ENCODE assay signal across 9 cellular contexts in the genomic region with DNA sequence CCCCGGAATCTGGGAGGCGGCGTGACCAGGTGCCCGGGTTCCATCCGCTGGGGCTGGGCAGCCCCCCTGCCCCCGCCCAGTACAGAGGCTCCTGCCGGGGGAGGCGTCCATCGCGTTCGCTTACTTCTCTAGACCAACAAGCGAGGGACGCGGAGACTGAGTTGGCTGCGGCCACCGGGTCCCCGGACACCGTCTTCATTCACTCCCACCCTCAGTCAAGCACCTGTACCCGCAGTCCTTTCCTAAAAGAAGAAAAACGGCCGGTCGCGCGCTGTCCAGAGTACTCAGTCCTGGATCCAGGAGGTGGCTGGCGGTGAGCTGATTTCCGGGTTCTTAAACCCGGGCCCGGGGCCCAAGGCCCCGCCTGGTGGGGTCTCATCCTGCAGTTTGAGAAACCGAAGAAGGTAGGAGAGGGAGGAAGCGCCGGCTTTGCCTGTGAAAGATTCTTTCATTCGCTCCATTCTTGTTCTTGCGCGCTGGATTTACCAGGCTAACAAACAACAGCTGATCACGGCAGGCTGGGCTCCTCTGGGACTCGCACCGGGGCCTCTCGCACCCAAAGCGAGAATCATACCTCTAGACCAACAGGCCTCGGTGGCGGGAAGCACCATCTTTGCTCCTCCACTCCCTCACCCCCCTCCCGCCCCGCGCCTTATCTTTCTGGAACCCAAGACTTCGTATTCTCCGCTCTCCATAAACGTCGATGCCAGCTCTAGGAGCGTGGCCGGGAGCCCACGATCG. TPM values are rescaled to one million over a fixed set of nuclear protein-coding genes. Genes with fewer than 3 reads are reported as not detected.
DNase-seq lines count a peak whose midpoint lies in the region; ATAC-seq and TF ChIP-seq lines count a peak whose summit lies in the region.
"Had no signal": no experiment of that assay in that cellular context is flagged by ENCODE, and none has a peak within 500 bp of the region (broad histone marks: within the 10 kb centered on the region; RNA-seq: fewer than 3 reads in every experiment).

No MANE protein-coding gene starts in this region.

- CTCF ChIA-PET in MCF 10A (lab: Yijun Ruan, JAX), result interaction anchor here (0.6 to 2.5 kb wide), 3 partner anchors 14 to 142 kb away, joined by 4 to 9 read pairs (median 8); no protein-coding TSS in a partner anchor

- H3K27ac Mint-ChIP-seq in MCF 10A (ENCODE audit: low read depth, unreplicated experiment), result no peak overlapping the region
- no peak overlapping the region for H3K27ac Mint-ChIP-seq in activated T-cell treated with anti-CD3 and anti-CD28 coated beads, Interleukin-2, amount 50 U/mL, for 72 hours

- no peak for DNase-seq in breast epithelium (ENCODE audit: low spot score in 2 of 2)
- DNase-seq in MCF 10A (ENCODE audit: unreplicated experiment), result no peak
- peak in 1 of 2 donors; percentile 40 for DNase-seq in activated T-cell treated with anti-CD3 and anti-CD28 coated beads, Interleukin-2, amount 50 U/mL, for 72 hours
- peak; percentile 58 for DNase-seq in islet precursor cell
- DNase-seq in RPMI8226, result no peak
- no peak for DNase-seq in SKM-1 treated with dmso at 0.1 percent for 144 hours (lab: John Stamatoyannopoulos, UW; ENCODE audit: unreplicated experiment)
- no peak for DNase-seq in NCI-H446 treated with DMSO at 0.1 percent for 48 hours (lab: John Stamatoyannopoulos, UW)

- WGBS in thymus, result 2% methylated on average over 53 of the region's 53 CpGs

- no peak overlapping the region for H3K4me3 Mint-ChIP-seq in MCF 10A (ENCODE audit: unreplicated experiment)
- peak overlapping the region; percentile 86 to 90 for H3K4me3 Mint-ChIP-seq in activated T-cell treated with anti-CD3 and anti-CD28 coated beads, Interleukin-2, amount 50 U/mL, for 72 hours

- H3K4me1 ChIP-seq in breast epithelium, result no peaks in the 10 kb centered on the region
- H3K4me1 ChIP-seq in thymus (ENCODE audit: control insufficient read depth, insufficient read depth, low read length), result peaks cover 5% of the 10 kb centered on the region

- POLR2A ChIA-PET in MCF 10A (lab: Yijun Ruan, JAX), result interaction anchor here (1.4 to 2.5 kb wide), 2 partner anchors 12 to 19 kb away, joined by 3 to 7 read pairs; no protein-coding TSS in a partner anchor

- H3K27me3 ChIP-seq in breast epithelium (peaks cover 6 to 75% of the 10 kb centered on the region in 2 donors), thymus (ENCODE audit: control insufficient read depth, insufficient read depth) (peaks cover 74% of the 10 kb centered on the region)

- H3K9me3 ChIP-seq in breast epithelium, result no peaks in the 10 kb centered on the region
- H3K9me3 ChIP-seq in thymus (ENCODE audit: control insufficient read depth), result peaks cover 2% of the 10 kb centered on the region

- intact Hi-C loops in breast epithelium (cut with DNase I; ENCODE audit: low total_unique reads) (no loop called here), MCF 10A (cut with micrococcal nuclease) (no loop called here)

- H3K27ac ChIP-seq in breast epithelium (no peak overlapping the region), thymus (ENCODE audit: low read depth) (no peak overlapping the region)
- H3K27ac ChIP-seq: SK-N-MC had no signal

- peaks cover 3% of the 10 kb centered on the region for H3K36me3 Mint-ChIP-seq in MCF 10A (ENCODE audit: insufficient read depth, unreplicated experiment)
- no peaks in the 10 kb centered on the region for H3K36me3 Mint-ChIP-seq in activated T-cell treated with anti-CD3 and anti-CD28 coated beads, Interleukin-2, amount 50 U/mL, for 72 hours (ENCODE audit: insufficient read depth in 2 of 2)

- H3K4me1 Mint-ChIP-seq in MCF 10A (ENCODE audit: insufficient read depth, unreplicated experiment), result peaks cover 6% of the 10 kb centered on the region
- peaks cover 36% of the 10 kb centered on the region for H3K4me1 Mint-ChIP-seq in activated T-cell treated with anti-CD3 and anti-CD28 coated beads, Interleukin-2, amount 50 U/mL, for 72 hours (ENCODE audit: low read depth)

- ATAC-seq in activated T-cell treated with anti-CD3 and anti-CD28 coated beads, Interleukin-2, amount 50 U/mL, for 72 hours (replicated peaks in 1 of 2), result peak; percentile 22 to 27

- TF ChIP-seq CTCF in breast epithelium (IDR thresholded peaks at IDR 0.05) (no peak), MCF 10A (IDR thresholded peaks at IDR 0.05; ENCODE audit: unreplicated experiment) (no peak)

- TF ChIP-seq POLR2A in breast epithelium (IDR thresholded peaks at IDR 0.05), result no peak

- BruUV-seq in MCF 10A (replicated peaks; lab: Mats Ljungman, UMichigan), result no TSS peak

- peak overlapping the region in 2 of 3 donors; percentile 36 to 52 for H3K4me3 ChIP-seq in breast epithelium
- peak overlapping the region; percentile 5 for H3K4me3 ChIP-seq in thymus (ENCODE audit: low read length)
- H3K4me3 ChIP-seq: SK-N-MC had no signal

- no peaks in the 10 kb centered on the region for H3K9me3 Mint-ChIP-seq in MCF 10A (ENCODE audit: unreplicated experiment)
- no peaks in the 10 kb centered on the region for H3K9me3 Mint-ChIP-seq in activated T-cell treated with anti-CD3 and anti-CD28 coated beads, Interleukin-2, amount 50 U/mL, for 72 hours

- no peaks in the 10 kb centered on the region for H3K27me3 Mint-ChIP-seq in MCF 10A (ENCODE audit: insufficient read depth, unreplicated experiment)
- peaks cover 49% of the 10 kb centered on the region for H3K27me3 Mint-ChIP-seq in activated T-cell treated with anti-CD3 and anti-CD28 coated beads, Interleukin-2, amount 50 U/mL, for 72 hours (ENCODE audit: low read depth)

- no peaks in the 10 kb centered on the region for H3K36me3 ChIP-seq in breast epithelium
- no peaks in the 10 kb centered on the region for H3K36me3 ChIP-seq in thymus (ENCODE audit: control insufficient read depth, insufficient read depth)

RNA-seq across cellular contexts. Expression of gene OR1F1, which starts 17.4 kb away (rescaled TPM):
- not detected for total RNA-seq in breast epithelium
- total RNA-seq in MCF 10A (2022), result not detected in 2 replicates
- total RNA-seq in activated T-cell treated with anti-CD3 and anti-CD28 coated beads, Interleukin-2, amount 50 U/mL, for 72 hours, result under 1 TPM in 1 of 2 donors, not detected in 1; 0.35 TPM
- 0.02 TPM for polyA plus RNA-seq in thymus

RNA-seq across cellular contexts. Expression of gene ZNF213, which starts 35.8 kb away (rescaled TPM):
- total RNA-seq in breast epithelium, result 1 to 10 TPM; 4.0 to 5.6 (median 5.6) TPM
- total RNA-seq in MCF 10A (2022), result 19.7 and 20.7 TPM in 2 replicates
- 10 to 100 TPM; 12.2 to 16.3 TPM for total RNA-seq in activated T-cell treated with anti-CD3 and anti-CD28 coated beads, Interleukin-2, amount 50 U/mL, for 72 hours
- polyA plus RNA-seq in thymus, result 5.2 TPM

RNA-seq across cellular contexts. Expression of gene ZNF205, which starts 58.2 kb away (rescaled TPM):
- 10 to 100 TPM; 12.5 to 18.9 (median 13.4) TPM for total RNA-seq in breast epithelium
- total RNA-seq in MCF 10A (2022), result 11.8 and 12.1 TPM in 2 replicates
- under 1 TPM; 0.12 to 0.28 TPM for total RNA-seq in activated T-cell treated with anti-CD3 and anti-CD28 coated beads, Interleukin-2, amount 50 U/mL, for 72 hours
- 9.3 TPM for polyA plus RNA-seq in thymus

Comparison
In these comparisons a context has a peak if more than half of its experiments do, and no peak if none do; other contexts are left out.
1. RNA of gene ZNF205, which starts 58.2 kb away (total RNA-seq): 12.5 to 18.9 TPM in breast epithelium and 11.8 to 12.1 TPM in MCF 10A; 0.12 to 0.28 TPM in activated T-cell treated with anti-CD3 and anti-CD28 coated beads, Interleukin-2, amount 50 U/mL, for 72 hours; every median in the first group is over 10 times any median in the second.